1 cellular context compared by ENCODE assay signal in genomic region chr2:26724004-26724750, GRCh38.
A peak's percentile ranks its signal among the peaks of the same experiment; 100 is the strongest.
TF ChIP-seq lines count a peak whose summit lies in the region.

No MANE protein-coding gene starts in this region.

TF ChIP-seq in K562, 482 proteins besides CTCF, POLR2A, EP300 and RAD21 (continued from another document and continues in another):
- TF ChIP-seq ZNF592 (IDR thresholded peaks at IDR 0.05) (peak; percentile 97), SREBF1 (IDR thresholded peaks at IDR 0.05; ENCODE audit: borderline replicate concordance, low read depth, low read length) (no peak), TFAP4 (CRISPR knock-in tag; IDR thresholded peaks at IDR 0.05; ENCODE audit: borderline replicate concordance) (no peak; the same call in 1 of the 2 replicates), TCF3 (CRISPR knock-in tag; IDR thresholded peaks at IDR 0.05) (peak; percentile 74), ARID1B (IDR thresholded peaks at IDR 0.05) (peak; percentile 77), RB1 (IDR thresholded peaks at IDR 0.05; ENCODE audit: low read depth) (no peak), ZNF24 (IDR thresholded peaks at IDR 0.05) (peak; percentile 74; the same call in 1 of the 2 replicates), PHF8 (IDR thresholded peaks at IDR 0.05; ENCODE audit: borderline replicate concordance, low read length) (peak; percentile 37; the same call in 1 of the 2 replicates), DPF2 (IDR thresholded peaks at IDR 0.05) (peak; percentile 78), ZNF639 (CRISPR knock-in tag; conservative IDR thresholded peaks at IDR 0.05 in 1 of 2, IDR thresholded peaks at IDR 0.05 in 1 of 2) (peak in 1 of 2 experiments; percentile 78; a peak in 2 of 4 replicates), C11orf30 (IDR thresholded peaks at IDR 0.05; ENCODE audit: low read depth) (peak; percentile 94), PURB (CRISPR knock-in tag; IDR thresholded peaks at IDR 0.05; ENCODE audit: low read depth) (no peak), GABPB2 (CRISPR knock-in tag; conservative IDR thresholded peaks at IDR 0.05) (no peak), ATF1 (CRISPR knock-in tag; IDR thresholded peaks at IDR 0.05) (no peak), ATF1 (tag; IDR thresholded peaks at IDR 0.05) (peak; percentile 71), ZNF589 (CRISPR knock-in tag; IDR thresholded peaks at IDR 0.05; ENCODE audit: low read depth) (peak; percentile 91), FOXP1 (CRISPR knock-in tag; IDR thresholded peaks at IDR 0.05) (no peak), NRF1 (conservative IDR thresholded peaks at IDR 0.05 in 1 of 2, IDR thresholded peaks at IDR 0.05 in 1 of 2) (0 out of 4 replicates have a peak, but pooled peaks of 1 of the 2 experiments have one; percentile 19), ZC3H11A (IDR thresholded peaks at IDR 0.05; ENCODE audit: low read depth, low read length) (no peak), CHD2 (IDR thresholded peaks at IDR 0.05; ENCODE audit: low read depth, low read length) (no peak), EHMT2 (IDR thresholded peaks at IDR 0.05) (peak; percentile 81), ZNF518B (CRISPR knock-in tag; IDR thresholded peaks at IDR 0.05) (no peak), JUN (IDR thresholded peaks at IDR 0.05; ENCODE audit: borderline replicate concordance, low read depth, low read length) (peak; percentile 26; the same call in 1 of the 2 replicates), JUN (CRISPR knock-in tag; IDR thresholded peaks at IDR 0.05; ENCODE audit: borderline replicate concordance) (no peak), OTX1 (CRISPR knock-in tag; IDR thresholded peaks at IDR 0.05) (no peak), CREB1 (IDR thresholded peaks at IDR 0.05) (no peak), CREB1 (CRISPR knock-in tag; IDR thresholded peaks at IDR 0.05) (peak; percentile 30; the same call in 1 of the 2 replicates), JUND (IDR thresholded peaks at IDR 0.05; ENCODE audit: borderline replicate concordance, low read depth, low read length) (peak; percentile 71), JUND (tag; IDR thresholded peaks at IDR 0.05; ENCODE audit: borderline replicate concordance, low read depth, low read length) (no peak; the same call in 1 of the 3 replicates), NFE2 (IDR thresholded peaks at IDR 0.05; ENCODE audit: low read depth) (peak; percentile 93), E2F6 (IDR thresholded peaks at IDR 0.05; ENCODE audit: borderline replicate concordance in 1 of 2, extremely low read depth in 1 of 2, insufficient read depth in 1 of 2, insufficient read length in 1 of 2, low read depth in 1 of 2, low read length in 1 of 2, poor library complexity in 1 of 2, severe bottlenecking in 1 of 2) (peak in 1 of 2 experiments; percentile 12), ARNT (IDR thresholded peaks at IDR 0.05) (0 out of 4 replicates have a peak, but pooled peaks of 1 of the 2 experiments have one; percentile 21), ZNF212 (CRISPR knock-in tag; IDR thresholded peaks at IDR 0.05) (no peak), HDAC2 (IDR thresholded peaks at IDR 0.05) (0 out of 2 replicates have a peak, but pooled peaks have one; percentile 73), ZNF395 (CRISPR knock-in tag; IDR thresholded peaks at IDR 0.05) (peak; percentile 91), LCOR (CRISPR knock-in tag; IDR thresholded peaks at IDR 0.05) (no peak), KLF13 (tag; IDR thresholded peaks at IDR 0.05; ENCODE audit: borderline replicate concordance, low read depth) (0 out of 2 replicates have a peak, but pooled peaks have one; percentile 20), FOSL1 (tag; conservative IDR thresholded peaks at IDR 0.05) (peak; percentile 83), BACH1 (tag; IDR thresholded peaks at IDR 0.05) (peak; percentile 92), MBD2 (IDR thresholded peaks at IDR 0.05; ENCODE audit: borderline replicate concordance, low read depth) (peak; percentile 66; the same call in 1 of the 2 replicates), THRA (IDR thresholded peaks at IDR 0.05) (no peak), SRF (CRISPR knock-in tag; IDR thresholded peaks at IDR 0.05) (0 out of 4 replicates have a peak, but pooled peaks of 1 of the 2 experiments have one; percentile 32), ZBTB7A (IDR thresholded peaks at IDR 0.05; ENCODE audit: borderline replicate concordance, control insufficient read depth, low read depth, low read length) (peak; percentile 55; the same call in 1 of the 2 replicates), CAMTA2 (CRISPR knock-in tag; conservative IDR thresholded peaks at IDR 0.05) (no peak), TEAD2 (tag; IDR thresholded peaks at IDR 0.05) (peak; percentile 47; the same call in 1 of the 2 replicates), NR0B1 (IDR thresholded peaks at IDR 0.05; ENCODE audit: partially characterized antibody) (no peak), NCOR1 (IDR thresholded peaks at IDR 0.05) (peak; percentile 56), SMARCA4 (IDR thresholded peaks at IDR 0.05) (peak; percentile 12), CREB3L1 (IDR thresholded peaks at IDR 0.05; ENCODE audit: borderline replicate concordance, low read depth) (peak; percentile 43; the same call in 1 of the 2 replicates), RAD51 (IDR thresholded peaks at IDR 0.05; ENCODE audit: borderline replicate concordance, low read depth) (0 out of 2 replicates have a peak, but pooled peaks have one; percentile 49), TRIM24 (IDR thresholded peaks at IDR 0.05) (0 out of 4 replicates have a peak, but pooled peaks of 1 of the 2 experiments have one; percentile 17), ZNF699 (CRISPR knock-in tag; IDR thresholded peaks at IDR 0.05; ENCODE audit: insufficient replicate concordance) (no peak), ILF3 (IDR thresholded peaks at IDR 0.05; ENCODE audit: borderline replicate concordance) (no peak)
